10 cellular contexts compared by ENCODE assay signal in the genomic region with DNA sequence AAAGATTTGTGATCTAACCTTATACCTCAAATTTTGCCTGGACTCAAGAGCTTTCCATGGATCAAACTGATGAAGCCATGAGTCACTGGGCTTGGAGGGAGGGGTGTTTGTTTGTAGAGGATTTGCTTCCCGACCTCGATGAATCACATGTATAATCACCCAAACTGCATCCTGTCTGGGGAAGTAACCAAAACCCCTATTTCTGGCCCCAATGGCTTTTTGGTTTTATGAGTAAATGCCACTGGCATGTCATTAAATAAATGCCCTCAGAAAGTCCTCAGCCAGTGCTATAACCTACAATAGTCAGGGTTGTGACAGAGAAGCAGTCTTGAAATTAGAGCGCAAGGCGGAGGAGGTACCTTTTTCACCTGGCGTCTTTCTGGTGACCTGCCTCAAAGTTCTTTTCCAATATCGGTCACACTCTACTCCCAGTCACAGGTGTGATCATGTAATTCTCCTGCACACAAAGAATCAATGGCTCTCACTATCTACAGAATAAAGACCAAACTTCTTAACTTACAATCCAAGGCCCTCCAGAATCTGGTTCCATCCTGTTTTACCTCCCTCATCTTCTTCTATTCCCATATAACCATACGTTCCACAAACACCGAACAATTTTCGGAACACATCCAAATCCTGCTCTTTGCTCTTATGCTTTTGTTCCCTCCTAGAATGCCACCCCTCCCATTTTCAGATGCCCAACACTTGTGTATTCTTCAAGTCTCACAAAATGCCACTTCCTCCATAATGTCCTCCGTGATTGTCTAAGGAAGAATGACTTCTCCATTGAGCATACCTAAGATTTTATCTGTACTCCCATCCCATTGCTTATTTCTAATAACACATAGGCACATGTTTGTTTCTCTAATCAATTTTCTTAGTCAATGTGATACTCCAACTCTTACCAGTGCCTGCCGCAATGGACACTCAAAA.
DNase-seq lines count a peak whose midpoint lies in the region; ATAC-seq, FAIRE-seq and TF ChIP-seq lines count a peak whose summit lies in the region.
"Had no signal": no experiment of that assay in that cellular context is flagged by ENCODE, and none has a peak within 500 bp of the region (broad histone marks: within the 10 kb centered on the region; RNA-seq: fewer than 3 reads in every experiment).

No MANE protein-coding gene starts in this region.

- 29% methylated on average over 11 of the region's 11 CpGs for WGBS in A549 (ENCODE audit: missing lambda C conversion rate)

- TF ChIP-seq RAD21 in A549 (conservative IDR thresholded peaks at IDR 0.05 in 1 of 2, IDR thresholded peaks at IDR 0.05 in 1 of 2), result peak in 1 of 2 experiments; percentile 15; a peak in 2 of 5 replicates

- no peak overlapping the region for H3K4me3 ChIP-seq in A549
- no peak overlapping the region for H3K4me3 ChIP-seq in brain microvascular endothelial cell (ENCODE audit: low read depth, low read length)
- H3K4me3 ChIP-seq: SK-N-MC had no signal

- peak; percentile 84 to 85; a peak in 3 of 5 replicates for TF ChIP-seq EP300 in A549 (IDR thresholded peaks at IDR 0.05)

- peak overlapping the region; percentile 88 for H3K4me2 ChIP-seq in A549

- H3K27me3 ChIP-seq in brain microvascular endothelial cell (replicated peaks), result no peaks in the 10 kb centered on the region

- no peak for TF ChIP-seq POLR2A in A549 (IDR thresholded peaks at IDR 0.05; ENCODE audit: low read length)

- H3K27ac ChIP-seq in A549 (peak overlapping the region; percentile 85), brain microvascular endothelial cell (peak overlapping the region; percentile 81)
- H3K27ac ChIP-seq: SK-N-MC had no signal

- DNase-seq in A549 (ENCODE audit: low read depth in 1 of 2, low spot score in 1 of 2), result peak; percentile 87
- peak; percentile 10 for DNase-seq in HT-29 (ENCODE audit: low spot score)
- peak; percentile 98 for DNase-seq in brain microvascular endothelial cell
- DNase-seq in kidney glomerular epithelial cell (lab: John Stamatoyannopoulos, UW), result peak; percentile 82
- no peak for DNase-seq in mucosa of gallbladder (ENCODE audit: low spot score)
- DNase-seq in GM10266 (ENCODE audit: extremely low spot score), result no peak
- DNase-seq in AML-193 (lab: John Stamatoyannopoulos, UW), result no peak
- DNase-seq in NCI-H82 treated with DMSO at 0.1 percent for 48 hours (lab: John Stamatoyannopoulos, UW; ENCODE audit: unreplicated experiment), result no peak
- DNase-seq: CD4-positive, alpha-beta T cell had no signal

- H3K36me3 ChIP-seq in brain microvascular endothelial cell (replicated peaks), result no peaks in the 10 kb centered on the region

- no peaks in the 10 kb centered on the region for H3K9me3 ChIP-seq in A549

- POLR2A ChIA-PET in A549 (lab: Yijun Ruan, JAX), result no interaction called here

- in situ Hi-C loops in brain microvascular endothelial cell (cut with HindIII; ENCODE audit: low pct_ligation_motif_present, low sequenced_read_pairs), result no loop called here

- FAIRE-seq in A549 (lab: Jason Lieb, UNC), result no peak

- CTCF ChIA-PET in A549 (lab: Yijun Ruan, JAX), result interaction anchor here (1.0 to 1.8 kb wide), 3 partner anchors 41 to 542 kb away, joined by 3 read pairs; no protein-coding TSS in a partner anchor

- H3K4me1 ChIP-seq in A549, result peaks cover 76% of the 10 kb centered on the region

- TF ChIP-seq CTCF in A549 (IDR thresholded peaks at IDR 0.05), result no peak
- no peak for TF ChIP-seq CTCF in brain microvascular endothelial cell (IDR thresholded peaks at IDR 0.05; ENCODE audit: low read depth, low read length, missing control alignments)
- TF ChIP-seq CTCF in GM10266 (IDR thresholded peaks at IDR 0.05; ENCODE audit: control insufficient read depth, insufficient read depth, low read depth, missing control alignments), result no peak

- peak; percentile 92 to 96 for ATAC-seq in A549

TF ChIP-seq in A549, 52 proteins besides CTCF, POLR2A, EP300 and RAD21 (continues in another document):
- TF ChIP-seq POLR2AphosphoS2 (conservative IDR thresholded peaks at IDR 0.05; ENCODE audit: low read length), result no peak
- TF ChIP-seq MAZ (IDR thresholded peaks at IDR 0.05; ENCODE audit: borderline replicate concordance, low read depth, low read length), result no peak
- TF ChIP-seq BHLHE40 (IDR thresholded peaks at IDR 0.05; ENCODE audit: low read depth, low read length), result no peak
- no peak for TF ChIP-seq HOXB5 (CRISPR knock-in tag; IDR thresholded peaks at IDR 0.05)
- no peak for TF ChIP-seq PHF8 (IDR thresholded peaks at IDR 0.05; ENCODE audit: borderline replicate concordance, low read depth)
- no peak for TF ChIP-seq TP53 (CRISPR knock-in tag; IDR thresholded peaks at IDR 0.05)
- peak; percentile 92 for TF ChIP-seq GATA3 (IDR thresholded peaks at IDR 0.05; ENCODE audit: borderline replicate concordance)
- TF ChIP-seq RFX5 (IDR thresholded peaks at IDR 0.05), result no peak
- TF ChIP-seq, protein P1, sequence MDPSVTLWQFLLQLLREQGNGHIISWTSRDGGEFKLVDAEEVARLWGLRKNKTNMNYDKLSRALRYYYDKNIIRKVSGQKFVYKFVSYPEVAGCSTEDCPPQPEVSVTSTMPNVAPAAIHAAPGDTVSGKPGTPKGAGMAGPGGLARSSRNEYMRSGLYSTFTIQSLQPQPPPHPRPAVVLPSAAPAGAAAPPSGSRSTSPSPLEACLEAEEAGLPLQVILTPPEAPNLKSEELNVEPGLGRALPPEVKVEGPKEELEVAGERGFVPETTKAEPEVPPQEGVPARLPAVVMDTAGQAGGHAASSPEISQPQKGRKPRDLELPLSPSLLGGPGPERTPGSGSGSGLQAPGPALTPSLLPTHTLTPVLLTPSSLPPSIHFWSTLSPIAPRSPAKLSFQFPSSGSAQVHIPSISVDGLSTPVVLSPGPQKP (IDR thresholded peaks at IDR 0.05; ENCODE audit: low read depth, low read length), result no peak
- peak; percentile 98 for TF ChIP-seq JUNB (IDR thresholded peaks at IDR 0.05)
- peak; percentile 98 for TF ChIP-seq FOSL2 (IDR thresholded peaks at IDR 0.05)
- TF ChIP-seq FOSL2 (CRISPR knock-in tag; IDR thresholded peaks at IDR 0.05), result peak; percentile 94
- TF ChIP-seq SREBF2 (IDR thresholded peaks at IDR 0.05), result no peak
- TF ChIP-seq ZC3H11A (IDR thresholded peaks at IDR 0.05), result no peak
- TF ChIP-seq, protein P2, sequence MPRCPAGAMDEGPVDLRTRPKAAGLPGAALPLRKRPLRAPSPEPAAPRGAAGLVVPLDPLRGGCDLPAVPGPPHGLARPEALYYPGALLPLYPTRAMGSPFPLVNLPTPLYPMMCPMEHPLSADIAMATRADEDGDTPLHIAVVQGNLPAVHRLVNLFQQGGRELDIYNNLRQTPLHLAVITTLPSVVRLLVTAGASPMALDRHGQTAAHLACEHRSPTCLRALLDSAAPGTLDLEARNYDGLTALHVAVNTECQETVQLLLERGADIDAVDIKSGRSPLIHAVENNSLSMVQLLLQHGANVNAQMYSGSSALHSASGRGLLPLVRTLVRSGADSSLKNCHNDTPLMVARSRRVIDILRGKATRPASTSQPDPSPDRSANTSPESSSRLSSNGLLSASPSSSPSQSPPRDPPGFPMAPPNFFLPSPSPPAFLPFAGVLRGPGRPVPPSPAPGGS (IDR thresholded peaks at IDR 0.05), result peak; percentile 43; the same call in 1 of the 3 replicates
- no peak for TF ChIP-seq FOSB (CRISPR knock-in tag; IDR thresholded peaks at IDR 0.05)
- TF ChIP-seq, protein P3, sequence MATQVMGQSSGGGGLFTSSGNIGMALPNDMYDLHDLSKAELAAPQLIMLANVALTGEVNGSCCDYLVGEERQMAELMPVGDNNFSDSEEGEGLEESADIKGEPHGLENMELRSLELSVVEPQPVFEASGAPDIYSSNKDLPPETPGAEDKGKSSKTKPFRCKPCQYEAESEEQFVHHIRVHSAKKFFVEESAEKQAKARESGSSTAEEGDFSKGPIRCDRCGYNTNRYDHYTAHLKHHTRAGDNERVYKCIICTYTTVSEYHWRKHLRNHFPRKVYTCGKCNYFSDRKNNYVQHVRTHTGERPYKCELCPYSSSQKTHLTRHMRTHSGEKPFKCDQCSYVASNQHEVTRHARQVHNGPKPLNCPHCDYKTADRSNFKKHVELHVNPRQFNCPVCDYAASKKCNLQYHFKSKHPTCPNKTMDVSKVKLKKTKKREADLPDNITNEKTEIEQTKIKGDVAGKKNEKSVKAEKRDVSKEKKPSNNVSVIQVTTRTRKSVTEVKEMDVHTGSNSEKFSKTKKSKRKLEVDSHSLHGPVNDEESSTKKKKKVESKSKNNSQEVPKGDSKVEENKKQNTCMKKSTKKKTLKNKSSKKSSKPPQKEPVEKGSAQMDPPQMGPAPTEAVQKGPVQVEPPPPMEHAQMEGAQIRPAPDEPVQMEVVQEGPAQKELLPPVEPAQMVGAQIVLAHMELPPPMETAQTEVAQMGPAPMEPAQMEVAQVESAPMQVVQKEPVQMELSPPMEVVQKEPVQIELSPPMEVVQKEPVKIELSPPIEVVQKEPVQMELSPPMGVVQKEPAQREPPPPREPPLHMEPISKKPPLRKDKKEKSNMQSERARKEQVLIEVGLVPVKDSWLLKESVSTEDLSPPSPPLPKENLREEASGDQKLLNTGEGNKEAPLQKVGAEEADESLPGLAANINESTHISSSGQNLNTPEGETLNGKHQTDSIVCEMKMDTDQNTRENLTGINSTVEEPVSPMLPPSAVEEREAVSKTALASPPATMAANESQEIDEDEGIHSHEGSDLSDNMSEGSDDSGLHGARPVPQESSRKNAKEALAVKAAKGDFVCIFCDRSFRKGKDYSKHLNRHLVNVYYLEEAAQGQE (IDR thresholded peaks at IDR 0.05), result no peak
- TF ChIP-seq, protein P4, sequence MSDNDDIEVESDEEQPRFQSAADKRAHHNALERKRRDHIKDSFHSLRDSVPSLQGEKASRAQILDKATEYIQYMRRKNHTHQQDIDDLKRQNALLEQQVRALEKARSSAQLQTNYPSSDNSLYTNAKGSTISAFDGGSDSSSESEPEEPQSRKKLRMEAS (IDR thresholded peaks at IDR 0.05), result peak; percentile 78
- no peak for TF ChIP-seq NFE2L2 (conservative IDR thresholded peaks at IDR 0.05; ENCODE audit: low read length)
- no peak for TF ChIP-seq HDAC2 (IDR thresholded peaks at IDR 0.05)
- no peak for TF ChIP-seq CHD4 (IDR thresholded peaks at IDR 0.05; ENCODE audit: borderline replicate concordance)
- TF ChIP-seq HOXB13 (CRISPR knock-in tag; IDR thresholded peaks at IDR 0.05; ENCODE audit: low read depth), result no peak
- TF ChIP-seq, protein P5, sequence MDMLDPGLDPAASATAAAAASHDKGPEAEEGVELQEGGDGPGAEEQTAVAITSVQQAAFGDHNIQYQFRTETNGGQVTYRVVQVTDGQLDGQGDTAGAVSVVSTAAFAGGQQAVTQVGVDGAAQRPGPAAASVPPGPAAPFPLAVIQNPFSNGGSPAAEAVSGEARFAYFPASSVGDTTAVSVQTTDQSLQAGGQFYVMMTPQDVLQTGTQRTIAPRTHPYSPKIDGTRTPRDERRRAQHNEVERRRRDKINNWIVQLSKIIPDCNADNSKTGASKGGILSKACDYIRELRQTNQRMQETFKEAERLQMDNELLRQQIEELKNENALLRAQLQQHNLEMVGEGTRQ (IDR thresholded peaks at IDR 0.05), result no peak

Comparison
In these comparisons a context has a peak if more than half of its experiments do, and no peak if none do; other contexts are left out.
1. DNase-seq: peak in A549 (2 of 2), HT-29 (single experiment), brain microvascular endothelial cell (single experiment) and kidney glomerular epithelial cell (single experiment); none in mucosa of gallbladder (single experiment), GM10266 (single experiment), AML-193 (0 of 2) and NCI-H82 treated with DMSO at 0.1 percent for 48 hours (single experiment).